1 cellular context compared by ENCODE assay signal in the genomic region with DNA sequence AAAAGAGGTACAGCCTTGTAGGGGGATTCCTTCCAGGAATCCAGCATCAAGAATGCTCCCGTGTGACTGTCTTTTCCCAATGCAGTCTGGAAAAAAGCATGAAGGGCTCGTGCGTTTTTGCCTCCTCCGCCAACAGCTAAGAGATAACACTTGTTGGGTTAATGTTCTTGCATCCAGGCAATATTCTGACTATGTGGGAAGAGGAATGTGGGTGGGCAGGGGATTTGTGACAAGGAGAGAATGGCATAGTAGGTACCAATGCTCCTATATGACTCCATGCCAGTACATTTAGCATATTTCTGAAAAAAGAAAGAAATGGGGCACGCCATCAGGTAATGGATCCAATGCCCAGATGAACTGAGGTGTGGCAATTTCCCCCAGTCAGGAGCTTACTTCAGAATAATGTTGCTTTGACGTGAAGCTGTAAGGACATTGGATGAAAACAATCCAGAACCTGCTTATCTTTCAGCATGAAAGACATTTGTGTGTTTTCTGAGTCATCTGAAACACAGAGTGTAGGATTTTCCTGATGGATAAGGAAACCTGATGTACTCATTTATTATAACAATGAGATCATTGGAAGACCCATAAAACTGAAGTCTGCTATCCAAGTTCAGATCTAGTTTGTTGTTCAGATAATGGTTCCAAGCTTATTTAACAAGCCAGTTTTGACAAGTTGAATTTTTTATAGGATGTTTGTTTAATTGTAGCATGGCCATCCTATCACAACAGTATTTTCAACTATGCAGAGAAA.
TF ChIP-seq lines count a peak whose summit lies in the region.

No MANE protein-coding gene starts in this region.

TF ChIP-seq in HEK293, 187 proteins besides CTCF, POLR2A, EP300 and RAD21 (continued from another document and continues in another):
- peak; percentile 97 for TF ChIP-seq ZNF639 (tag by site-specific recombination; IDR thresholded peaks at IDR 0.05)
- no peak for TF ChIP-seq KLF9 (tag by site-specific recombination; IDR thresholded peaks at IDR 0.05; ENCODE audit: low read depth)
- peak; percentile 87 for TF ChIP-seq SP7 (tag by site-specific recombination; IDR thresholded peaks at IDR 0.05)
- peak; percentile 71 for TF ChIP-seq SCRT2 (tag by site-specific recombination; IDR thresholded peaks at IDR 0.05)
- peak; percentile 91 for TF ChIP-seq FEZF1 (tag by site-specific recombination; IDR thresholded peaks at IDR 0.05)
- TF ChIP-seq, protein P1, sequence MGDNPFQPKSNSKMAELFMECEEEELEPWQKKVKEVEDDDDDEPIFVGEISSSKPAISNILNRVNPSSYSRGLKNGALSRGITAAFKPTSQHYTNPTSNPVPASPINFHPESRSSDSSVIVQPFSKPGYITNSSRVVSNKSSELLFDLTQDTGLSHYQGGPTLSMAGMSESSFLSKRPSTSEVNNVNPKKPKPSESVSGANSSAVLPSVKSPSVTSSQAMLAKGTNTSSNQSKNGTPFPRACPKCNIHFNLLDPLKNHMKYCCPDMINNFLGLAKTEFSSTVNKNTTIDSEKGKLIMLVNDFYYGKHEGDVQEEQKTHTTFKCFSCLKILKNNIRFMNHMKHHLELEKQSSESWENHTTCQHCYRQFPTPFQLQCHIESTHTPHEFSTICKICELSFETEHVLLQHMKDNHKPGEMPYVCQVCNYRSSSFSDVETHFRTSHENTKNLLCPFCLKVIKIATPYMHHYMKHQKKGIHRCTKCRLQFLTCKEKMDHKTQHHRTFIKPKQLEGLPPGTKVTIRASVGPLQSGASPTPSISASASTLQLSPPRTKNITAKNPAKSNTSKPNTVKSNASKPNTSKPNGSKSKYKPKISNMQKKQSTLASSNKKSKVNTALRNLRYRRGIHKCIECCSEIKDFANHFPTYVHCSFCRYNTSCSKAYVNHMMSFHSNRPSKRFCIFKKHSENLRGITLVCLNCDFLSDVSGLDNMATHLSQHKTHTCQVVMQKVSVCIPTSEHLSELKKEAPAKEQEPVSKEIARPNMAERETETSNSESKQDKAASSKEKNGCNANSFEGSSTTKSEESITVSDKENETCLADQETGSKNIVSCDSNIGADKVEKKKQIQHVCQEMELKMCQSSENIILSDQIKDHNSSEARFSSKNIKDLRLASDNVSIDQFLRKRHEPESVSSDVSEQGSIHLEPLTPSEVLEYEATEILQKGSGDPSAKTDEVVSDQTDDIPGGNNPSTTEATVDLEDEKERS (tag by site-specific recombination; IDR thresholded peaks at IDR 0.05) = no peak
- peak; percentile 74 for TF ChIP-seq ZNF692 (tag by site-specific recombination; IDR thresholded peaks at IDR 0.05)
- 0 out of 2 replicates have a peak, but pooled peaks have one; percentile 30 for TF ChIP-seq ZSCAN4 (tag by site-specific recombination; IDR thresholded peaks at IDR 0.05)
- TF ChIP-seq IKZF3 (tag by site-specific recombination; IDR thresholded peaks at IDR 0.05) = peak; percentile 75
- peak; percentile 97 for TF ChIP-seq ZNF629 (tag by site-specific recombination; IDR thresholded peaks at IDR 0.05)
- TF ChIP-seq, protein P2, sequence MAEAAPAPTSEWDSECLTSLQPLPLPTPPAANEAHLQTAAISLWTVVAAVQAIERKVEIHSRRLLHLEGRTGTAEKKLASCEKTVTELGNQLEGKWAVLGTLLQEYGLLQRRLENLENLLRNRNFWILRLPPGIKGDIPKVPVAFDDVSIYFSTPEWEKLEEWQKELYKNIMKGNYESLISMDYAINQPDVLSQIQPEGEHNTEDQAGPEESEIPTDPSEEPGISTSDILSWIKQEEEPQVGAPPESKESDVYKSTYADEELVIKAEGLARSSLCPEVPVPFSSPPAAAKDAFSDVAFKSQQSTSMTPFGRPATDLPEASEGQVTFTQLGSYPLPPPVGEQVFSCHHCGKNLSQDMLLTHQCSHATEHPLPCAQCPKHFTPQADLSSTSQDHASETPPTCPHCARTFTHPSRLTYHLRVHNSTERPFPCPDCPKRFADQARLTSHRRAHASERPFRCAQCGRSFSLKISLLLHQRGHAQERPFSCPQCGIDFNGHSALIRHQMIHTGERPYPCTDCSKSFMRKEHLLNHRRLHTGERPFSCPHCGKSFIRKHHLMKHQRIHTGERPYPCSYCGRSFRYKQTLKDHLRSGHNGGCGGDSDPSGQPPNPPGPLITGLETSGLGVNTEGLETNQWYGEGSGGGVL (tag by site-specific recombination; IDR thresholded peaks at IDR 0.05) = peak; percentile 73
- TF ChIP-seq GLI2 (tag by site-specific recombination; IDR thresholded peaks at IDR 0.05; ENCODE audit: borderline replicate concordance, low read depth) = peak; percentile 94
- TF ChIP-seq ZNF146 (tag by site-specific recombination; IDR thresholded peaks at IDR 0.05) = peak; percentile 62
- TF ChIP-seq RBAK (tag by site-specific recombination; IDR thresholded peaks at IDR 0.05) = no peak
- 0 out of 2 replicates have a peak, but pooled peaks have one; percentile 25 for TF ChIP-seq ZNF660 (tag by site-specific recombination; IDR thresholded peaks at IDR 0.05)
- no peak for TF ChIP-seq ZNF707 (tag by site-specific recombination; IDR thresholded peaks at IDR 0.05)
- TF ChIP-seq ZFP37 (tag by site-specific recombination; IDR thresholded peaks at IDR 0.05) = peak; percentile 60; the same call in 1 of the 2 replicates
- TF ChIP-seq KLF16 (tag by site-specific recombination; IDR thresholded peaks at IDR 0.05) = peak; percentile 72; the same call in 1 of the 2 replicates
- no peak for TF ChIP-seq ZNF785 (tag by site-specific recombination; IDR thresholded peaks at IDR 0.05)
- TF ChIP-seq ZNF580 (tag by site-specific recombination; IDR thresholded peaks at IDR 0.05) = peak; percentile 39; the same call in 1 of the 2 replicates
- no peak for TF ChIP-seq ZNF658 (tag by site-specific recombination; IDR thresholded peaks at IDR 0.05)
- peak; percentile 51 for TF ChIP-seq ZNF391 (tag by site-specific recombination; IDR thresholded peaks at IDR 0.05; ENCODE audit: borderline replicate concordance, low read depth)
- TF ChIP-seq ZNF76 (tag by site-specific recombination; IDR thresholded peaks at IDR 0.05; ENCODE audit: borderline replicate concordance, low read depth) = peak; percentile 36; the same call in 1 of the 2 replicates
- TF ChIP-seq ZSCAN23 (tag by site-specific recombination; IDR thresholded peaks at IDR 0.05) = peak; percentile 96; the same call in 1 of the 2 replicates
- TF ChIP-seq ZSCAN16 (tag by site-specific recombination; IDR thresholded peaks at IDR 0.05) = no peak
- TF ChIP-seq, protein P3, sequence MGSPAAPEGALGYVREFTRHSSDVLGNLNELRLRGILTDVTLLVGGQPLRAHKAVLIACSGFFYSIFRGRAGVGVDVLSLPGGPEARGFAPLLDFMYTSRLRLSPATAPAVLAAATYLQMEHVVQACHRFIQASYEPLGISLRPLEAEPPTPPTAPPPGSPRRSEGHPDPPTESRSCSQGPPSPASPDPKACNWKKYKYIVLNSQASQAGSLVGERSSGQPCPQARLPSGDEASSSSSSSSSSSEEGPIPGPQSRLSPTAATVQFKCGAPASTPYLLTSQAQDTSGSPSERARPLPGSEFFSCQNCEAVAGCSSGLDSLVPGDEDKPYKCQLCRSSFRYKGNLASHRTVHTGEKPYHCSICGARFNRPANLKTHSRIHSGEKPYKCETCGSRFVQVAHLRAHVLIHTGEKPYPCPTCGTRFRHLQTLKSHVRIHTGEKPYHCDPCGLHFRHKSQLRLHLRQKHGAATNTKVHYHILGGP (tag by site-specific recombination; IDR thresholded peaks at IDR 0.05) = peak; percentile 52; the same call in 1 of the 2 replicates
- TF ChIP-seq ZNF600 (tag by site-specific recombination; IDR thresholded peaks at IDR 0.05) = peak; percentile 98
- peak; percentile 86; the same call in 1 of the 2 replicates for TF ChIP-seq ZNF184 (tag by site-specific recombination; IDR thresholded peaks at IDR 0.05)
- TF ChIP-seq ZEB2 (tag by site-specific recombination; IDR thresholded peaks at IDR 0.05) = peak; percentile 98
- 0 out of 2 replicates have a peak, but pooled peaks have one; percentile 50 for TF ChIP-seq PRDM10 (tag by site-specific recombination; IDR thresholded peaks at IDR 0.05)
- TF ChIP-seq ZNF529 (tag by site-specific recombination; IDR thresholded peaks at IDR 0.05; ENCODE audit: insufficient replicate concordance) = no peak
- TF ChIP-seq OVOL3 (tag by site-specific recombination; IDR thresholded peaks at IDR 0.05) = peak; percentile 78
